ENCODE assay signal across 17 cellular contexts in the genomic region with DNA sequence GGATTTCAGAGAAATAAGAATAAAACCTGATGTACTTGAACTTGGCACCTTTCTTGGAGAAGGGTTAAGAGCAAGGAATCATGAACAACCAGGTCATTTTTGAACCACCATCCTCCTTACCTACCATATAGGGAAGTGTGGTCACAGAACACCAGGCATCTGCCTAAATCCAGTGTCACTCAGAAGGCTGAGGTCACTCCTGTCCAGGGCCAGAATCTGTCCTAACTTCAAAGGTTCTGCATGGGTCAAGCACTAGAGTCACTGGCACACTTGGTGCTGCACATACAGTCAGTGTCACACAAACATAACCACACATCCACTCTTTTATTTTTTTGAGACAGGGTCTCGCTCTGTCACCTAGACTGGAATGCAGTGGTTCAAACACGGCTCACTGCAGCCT. TPM values are rescaled to one million over a fixed set of nuclear protein-coding genes. Genes with fewer than 3 reads are reported as not detected.
A peak's percentile ranks its signal among the peaks of the same experiment; 100 is the strongest.
DNase-seq lines count a peak whose midpoint lies in the region; ATAC-seq and TF ChIP-seq lines count a peak whose summit lies in the region.
"Had no signal": no experiment of that assay in that cellular context is flagged by ENCODE, and none has a peak within 500 bp of the region (broad histone marks: within the 10 kb centered on the region; RNA-seq: fewer than 3 reads in every experiment).

No MANE protein-coding gene starts in this region.

- H3K4me1 Mint-ChIP-seq in stimulated activated naive CD8-positive, alpha-beta T cell treated with anti-CD3 and anti-CD28 coated beads, Interleukin-15, Interleukin-2, amounts not matched to agents 100 ng/mL and 50 ng/mL, for 24 hours (ENCODE audit: low read depth), result peaks cover 16% of the 10 kb centered on the region
- H3K4me1 Mint-ChIP-seq in WTC11 (peaks cover 11% of the 10 kb centered on the region), mesothelial cell of epicardium (peaks cover 10% of the 10 kb centered on the region)

- DNase-seq in stimulated activated naive CD8-positive, alpha-beta T cell treated with anti-CD3 and anti-CD28 coated beads, Interleukin-15, Interleukin-2, amounts not matched to agents 100 U/mL and 50 U/mL, for 24 hours, result no peak
- DNase-seq in WTC11 (ENCODE audit: low spot score) (no peak), mesothelial cell of epicardium (ENCODE audit: low spot score in 2 of 2, unreplicated experiment in 2 of 2) (no peak)
- DNase-seq in stimulated activated CD8-positive, alpha-beta memory T cell treated with anti-CD3 and anti-CD28 coated beads, Interleukin-4, amount 100 ng/mL, for 48 hours, result no peak
- DNase-seq: cerebellar nuclear complex, DMS79, foreskin fibroblast, left lung, midbrain, NCI-H1694 treated with DMSO at 0.1 percent for 48 hours, NCI-H774, psoas muscle had no signal

- H3K36me3 Mint-ChIP-seq in stimulated activated naive CD8-positive, alpha-beta T cell treated with anti-CD3 and anti-CD28 coated beads, Interleukin-15, Interleukin-2, amounts not matched to agents 100 ng/mL and 50 ng/mL, for 24 hours (ENCODE audit: low read depth), result peaks cover 8% of the 10 kb centered on the region
- H3K36me3 Mint-ChIP-seq in WTC11 (peaks cover 4% of the 10 kb centered on the region), mesothelial cell of epicardium (peaks cover 3% of the 10 kb centered on the region)

- POLR2A ChIA-PET in WTC11 (lab: Charles Lee), result no interaction called here

- H3K9me3 Mint-ChIP-seq in stimulated activated naive CD8-positive, alpha-beta T cell treated with anti-CD3 and anti-CD28 coated beads, Interleukin-15, Interleukin-2, amounts not matched to agents 100 ng/mL and 50 ng/mL, for 24 hours, result no peaks in the 10 kb centered on the region
- no peaks in the 10 kb centered on the region for H3K9me3 Mint-ChIP-seq in WTC11
- H3K9me3 Mint-ChIP-seq in mesothelial cell of epicardium, result no peaks in the 10 kb centered on the region
- H3K9me3 Mint-ChIP-seq: activated naive CD4-positive, alpha-beta T cell treated with anti-CD3 and anti-CD28 coated beads, Interleukin-2, amount 50 U/mL, for 24 hours; stimulated activated memory B cell treated with anti-CD40 and anti-IgM and Interleukin-4, amounts not matched to agents 10 μg/mL and 1 μg/mL and 100 μg/mL, for 72 hours had no signal

- no peaks in the 10 kb centered on the region for H3K27me3 Mint-ChIP-seq in stimulated activated naive CD8-positive, alpha-beta T cell treated with anti-CD3 and anti-CD28 coated beads, Interleukin-15, Interleukin-2, amounts not matched to agents 100 ng/mL and 50 ng/mL, for 24 hours
- no peaks in the 10 kb centered on the region for H3K27me3 Mint-ChIP-seq in WTC11 (ENCODE audit: low read depth)
- H3K27me3 Mint-ChIP-seq in mesothelial cell of epicardium (ENCODE audit: low read depth), result no peaks in the 10 kb centered on the region
- H3K27me3 Mint-ChIP-seq: activated naive CD4-positive, alpha-beta T cell treated with anti-CD3 and anti-CD28 coated beads, Interleukin-2, amount 50 U/mL, for 24 hours; stimulated activated memory B cell treated with anti-CD40 and anti-IgM and Interleukin-4, amounts not matched to agents 10 μg/mL and 1 μg/mL and 100 μg/mL, for 72 hours had no signal

- peak overlapping the region; percentile 32 for H3K4me3 Mint-ChIP-seq in stimulated activated naive CD8-positive, alpha-beta T cell treated with anti-CD3 and anti-CD28 coated beads, Interleukin-15, Interleukin-2, amounts not matched to agents 100 ng/mL and 50 ng/mL, for 24 hours
- H3K4me3 Mint-ChIP-seq in WTC11, result peak overlapping the region; percentile 38
- H3K4me3 Mint-ChIP-seq in mesothelial cell of epicardium, result peak overlapping the region; percentile 50
- H3K4me3 Mint-ChIP-seq: stimulated activated memory B cell treated with anti-CD40 and anti-IgM and Interleukin-4, amounts not matched to agents 10 μg/mL and 1 μg/mL and 100 μg/mL, for 72 hours had no signal

- CTCF ChIA-PET in WTC11 (lab: Charles Lee), result no interaction called here

- TF ChIP-seq CTCF in WTC11 (IDR thresholded peaks at IDR 0.05) (no peak), mesothelial cell of epicardium (IDR thresholded peaks at IDR 0.05; ENCODE audit: unreplicated experiment) (no peak)

- no peak overlapping the region for H3K27ac Mint-ChIP-seq in stimulated activated naive CD8-positive, alpha-beta T cell treated with anti-CD3 and anti-CD28 coated beads, Interleukin-15, Interleukin-2, amounts not matched to agents 100 ng/mL and 50 ng/mL, for 24 hours
- H3K27ac Mint-ChIP-seq in WTC11 (no peak overlapping the region), mesothelial cell of epicardium (no peak overlapping the region)
- H3K27ac Mint-ChIP-seq: activated naive CD4-positive, alpha-beta T cell treated with anti-CD3 and anti-CD28 coated beads, Interleukin-2, amount 50 U/mL, for 24 hours; stimulated activated memory B cell treated with anti-CD40 and anti-IgM and Interleukin-4, amounts not matched to agents 10 μg/mL and 1 μg/mL and 100 μg/mL, for 72 hours had no signal

- no peak for ATAC-seq in stimulated activated naive CD8-positive, alpha-beta T cell treated with anti-CD3 and anti-CD28 coated beads, Interleukin-15, Interleukin-2, amounts not matched to agents 100 U/mL and 50 U/mL, for 24 hours
- ATAC-seq in WTC11 (no peak), GM18519 (IDR thresholded peaks at IDR 0.05; ENCODE audit: low FRiP score, unreplicated experiment) (no peak), esophagus mucosa (no peak)
- ATAC-seq: left lung; psoas muscle; stimulated activated memory B cell treated with anti-CD40 and anti-IgM and Interleukin-4, amounts not matched to agents 10 μg/mL and 1 μg/mL and 100 μg/mL, for 72 hours had no signal

TF ChIP-seq in WTC11, 78 proteins besides CTCF, POLR2A, EP300 and RAD21 (continues in another document):
- TF ChIP-seq, protein P1, sequence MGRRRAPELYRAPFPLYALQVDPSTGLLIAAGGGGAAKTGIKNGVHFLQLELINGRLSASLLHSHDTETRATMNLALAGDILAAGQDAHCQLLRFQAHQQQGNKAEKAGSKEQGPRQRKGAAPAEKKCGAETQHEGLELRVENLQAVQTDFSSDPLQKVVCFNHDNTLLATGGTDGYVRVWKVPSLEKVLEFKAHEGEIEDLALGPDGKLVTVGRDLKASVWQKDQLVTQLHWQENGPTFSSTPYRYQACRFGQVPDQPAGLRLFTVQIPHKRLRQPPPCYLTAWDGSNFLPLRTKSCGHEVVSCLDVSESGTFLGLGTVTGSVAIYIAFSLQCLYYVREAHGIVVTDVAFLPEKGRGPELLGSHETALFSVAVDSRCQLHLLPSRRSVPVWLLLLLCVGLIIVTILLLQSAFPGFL (CRISPR knock-in tag; IDR thresholded peaks at IDR 0.05; ENCODE audit: borderline replicate concordance), result no peak
- TF ChIP-seq ZNF396 (CRISPR knock-in tag; IDR thresholded peaks at IDR 0.05; ENCODE audit: borderline replicate concordance) (no peak), ZNF416 (CRISPR knock-in tag; IDR thresholded peaks at IDR 0.05) (no peak), SMAD3 (CRISPR knock-in tag; IDR thresholded peaks at IDR 0.05; ENCODE audit: borderline replicate concordance) (no peak), CREB1 (CRISPR knock-in tag; IDR thresholded peaks at IDR 0.05) (no peak), CREM (CRISPR knock-in tag; IDR thresholded peaks at IDR 0.05) (no peak), ZNF263 (CRISPR knock-in tag; IDR thresholded peaks at IDR 0.05; ENCODE audit: low read depth) (no peak), MXD4 (CRISPR knock-in tag; IDR thresholded peaks at IDR 0.05; ENCODE audit: borderline replicate concordance) (no peak), FOXK1 (CRISPR knock-in tag; IDR thresholded peaks at IDR 0.05) (no peak), ZNF281 (CRISPR knock-in tag; IDR thresholded peaks at IDR 0.05) (no peak), PRRX2 (CRISPR knock-in tag; IDR thresholded peaks at IDR 0.05) (no peak), ETV6 (CRISPR knock-in tag; IDR thresholded peaks at IDR 0.05) (no peak)
- TF ChIP-seq, protein P2, sequence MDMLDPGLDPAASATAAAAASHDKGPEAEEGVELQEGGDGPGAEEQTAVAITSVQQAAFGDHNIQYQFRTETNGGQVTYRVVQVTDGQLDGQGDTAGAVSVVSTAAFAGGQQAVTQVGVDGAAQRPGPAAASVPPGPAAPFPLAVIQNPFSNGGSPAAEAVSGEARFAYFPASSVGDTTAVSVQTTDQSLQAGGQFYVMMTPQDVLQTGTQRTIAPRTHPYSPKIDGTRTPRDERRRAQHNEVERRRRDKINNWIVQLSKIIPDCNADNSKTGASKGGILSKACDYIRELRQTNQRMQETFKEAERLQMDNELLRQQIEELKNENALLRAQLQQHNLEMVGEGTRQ (CRISPR knock-in tag; IDR thresholded peaks at IDR 0.05), result no peak
- TF ChIP-seq, protein P3, sequence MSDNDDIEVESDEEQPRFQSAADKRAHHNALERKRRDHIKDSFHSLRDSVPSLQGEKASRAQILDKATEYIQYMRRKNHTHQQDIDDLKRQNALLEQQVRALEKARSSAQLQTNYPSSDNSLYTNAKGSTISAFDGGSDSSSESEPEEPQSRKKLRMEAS (CRISPR knock-in tag; IDR thresholded peaks at IDR 0.05), result no peak

RNA-seq across cellular contexts. Expression of gene ZNF565, which starts 1.6 kb away (rescaled TPM):
- total RNA-seq in WTC11 (2021) (2.5 to 3.0 TPM (median 2.8 TPM) in 3 replicates), mesothelial cell of epicardium (7.1 to 9.1 TPM (median 8.9 TPM) in 3 replicates), esophagus mucosa (2.1 TPM)

RNA-seq across cellular contexts. Expression of gene ZNF146, which starts 2.0 kb away (rescaled TPM):
- total RNA-seq in WTC11 (2021) (122 to 128 TPM (median 124 TPM) in 3 replicates), mesothelial cell of epicardium (126 to 132 TPM (median 131 TPM) in 3 replicates), esophagus mucosa (35.9 TPM)
